Comparison of ENCODE assay signal across 8 cellular contexts in the genomic region with DNA sequence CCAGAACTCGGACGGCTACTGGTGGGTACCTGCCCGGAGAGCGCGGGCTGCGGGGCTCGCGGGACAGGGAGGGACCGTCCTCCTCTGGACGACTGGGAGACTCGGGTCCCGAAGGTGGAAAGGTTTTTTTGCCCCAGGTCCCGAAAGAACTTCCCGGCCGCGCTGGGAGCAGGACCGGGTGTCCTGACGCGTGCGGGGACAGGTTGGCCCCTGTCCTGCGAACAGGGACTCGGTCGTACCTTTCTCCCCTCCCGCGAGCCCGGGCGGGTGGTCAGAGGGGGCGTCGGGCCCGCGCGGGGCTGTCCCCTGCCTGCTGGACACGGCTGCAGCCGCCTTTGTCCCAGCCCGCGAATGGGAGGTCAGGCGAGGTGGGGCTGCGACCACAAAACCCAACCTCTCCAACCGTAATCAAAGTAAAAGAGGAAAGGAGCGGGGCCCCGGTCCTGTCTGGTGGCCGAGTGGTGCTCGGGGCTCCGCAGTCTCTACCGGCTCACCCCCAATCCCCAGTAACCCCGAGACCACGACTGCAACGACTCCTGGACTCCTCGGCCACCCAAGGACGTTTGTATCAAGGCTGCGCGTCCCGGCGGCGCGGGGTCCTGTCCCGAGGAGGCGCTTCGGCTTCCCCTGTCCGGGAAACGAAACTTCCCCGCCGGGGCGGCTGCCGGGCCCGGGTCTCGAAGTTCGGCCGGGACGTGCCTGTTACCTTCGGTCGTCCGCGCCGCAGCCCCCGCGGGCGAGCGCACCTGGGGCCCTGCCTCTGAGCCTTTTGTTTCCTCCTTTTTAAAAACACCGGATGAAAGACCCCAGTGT. TPM values are rescaled to one million over a fixed set of nuclear protein-coding genes. Genes with fewer than 3 reads are reported as not detected.
DNase-seq lines count a peak whose midpoint lies in the region; ATAC-seq, FAIRE-seq and TF ChIP-seq lines count a peak whose summit lies in the region.

No MANE protein-coding gene starts in this region.

- FAIRE-seq in GM12891 (lab: Jason Lieb, UNC) = no peak

- no peak for TF ChIP-seq EP300 in tibial nerve (IDR thresholded peaks at IDR 0.05)

- 2 to 3% methylated on average over 10 to 39 of the region's 80 CpGs for WGBS in tibial nerve, 2 donors

- peak overlapping the region; percentile 60 for H3K4me3 ChIP-seq in colonic mucosa
- H3K4me3 ChIP-seq in lower lobe of right lung = peak overlapping the region; percentile 61
- peak overlapping the region; percentile 37 to 63 (median 58) for H3K4me3 ChIP-seq in tibial nerve

- H3K27me3 ChIP-seq in colonic mucosa (no peaks in the 10 kb centered on the region), lower lobe of right lung (ENCODE audit: low read depth) (peaks cover 72% of the 10 kb centered on the region), tibial nerve (peaks cover 0 to 93% of the 10 kb centered on the region in 2 donors)

- no peaks in the 10 kb centered on the region for H3K9me3 ChIP-seq in colonic mucosa
- H3K9me3 ChIP-seq in lower lobe of right lung = no peaks in the 10 kb centered on the region
- H3K9me3 ChIP-seq in tibial nerve = no peaks in the 10 kb centered on the region

- H3K4me1 ChIP-seq in colonic mucosa = no peaks in the 10 kb centered on the region
- peaks cover 26% of the 10 kb centered on the region for H3K4me1 ChIP-seq in lower lobe of right lung
- peaks cover 0 to 37% (median 12%) of the 10 kb centered on the region in 4 donors for H3K4me1 ChIP-seq in tibial nerve

- DNase-seq in GM12891 (ENCODE audit: insufficient read length, low spot score) (peak; percentile 30), NCI-H146 treated with DMSO at 0.1 percent for 48 hours (lab: John Stamatoyannopoulos, UW; ENCODE audit: unreplicated experiment) (peak; percentile 12), colonic mucosa (peak; percentile 51), lower lobe of right lung (peak; percentile 66), tibial nerve (ENCODE audit: low spot score in 2 of 2) (no peak), DMS79 treated with DMSO at 0.1 percent for 48 hours (lab: John Stamatoyannopoulos, UW) (no peak)

- H3K27ac ChIP-seq in colonic mucosa = peak overlapping the region; percentile 84
- peak overlapping the region; percentile 66 for H3K27ac ChIP-seq in lower lobe of right lung
- H3K27ac ChIP-seq in tibial nerve = peak overlapping the region in 2 of 4 donors; percentile 55 to 83

- ATAC-seq in lower lobe of right lung (peak; percentile 48 to 52), GM21576 (IDR thresholded peaks at IDR 0.05; ENCODE audit: unreplicated experiment) (no peak), GM21515 (IDR thresholded peaks at IDR 0.05; ENCODE audit: unreplicated experiment) (no peak)

- intact Hi-C loops in colonic mucosa (cut with DNase I) = no loop called here
- intact Hi-C loops in lower lobe of right lung (cut with DNase I) = no loop called here

- H3K36me3 ChIP-seq in colonic mucosa (no peaks in the 10 kb centered on the region), lower lobe of right lung (no peaks in the 10 kb centered on the region), tibial nerve (no peaks in the 10 kb centered on the region)

- TF ChIP-seq CTCF in colonic mucosa (IDR thresholded peaks at IDR 0.05) (no peak), lower lobe of right lung (IDR thresholded peaks at IDR 0.05) (no peak), tibial nerve (IDR thresholded peaks at IDR 0.05) (no peak)

- TF ChIP-seq POLR2A in GM12891 (IDR thresholded peaks at IDR 0.05; ENCODE audit: low read depth, low read length) (no peak), tibial nerve (IDR thresholded peaks at IDR 0.05) (no peak)

- H3K9ac ChIP-seq in colonic mucosa (ENCODE audit: low read depth in 2 of 2, low read length in 2 of 2) = peak overlapping the region; percentile 81 to 93

TF ChIP-seq in GM12891, 5 proteins besides CTCF, POLR2A, EP300 and RAD21:
- no peak for TF ChIP-seq SPI1 (IDR thresholded peaks at IDR 0.05; ENCODE audit: low read depth, low read length)
- TF ChIP-seq POLR2AphosphoS5 (IDR thresholded peaks at IDR 0.05; ENCODE audit: low read depth, low read length) = no peak
- TF ChIP-seq POU2F2 (IDR thresholded peaks at IDR 0.05; ENCODE audit: low read depth, low read length) = no peak
- TF ChIP-seq PAX5 (IDR thresholded peaks at IDR 0.05; ENCODE audit: insufficient read depth, low read length, severe bottlenecking) = no peak
- TF ChIP-seq TAF1 (IDR thresholded peaks at IDR 0.05; ENCODE audit: low read depth, low read length) = no peak

RNA-seq across cellular contexts. Expression of gene DSP, which starts 0.8 kb away (rescaled TPM):
- 0.03 TPM for polyA plus RNA-seq in GM12891 (2012; ENCODE audit: low read depth, missing spikeins)
- total RNA-seq in colonic mucosa = 100 to 1,000 TPM; 201 to 250 TPM
- 22.8 TPM for total RNA-seq in lower lobe of right lung
- total RNA-seq in tibial nerve = 1 to 10 TPM; 3.5 to 6.0 (median 4.7) TPM

RNA-seq across cellular contexts. Expression of gene SNRNP48, which starts 47.7 kb away (rescaled TPM):
- 4.0 TPM for polyA plus RNA-seq in GM12891 (2012; ENCODE audit: low read depth, missing spikeins)
- 10 to 100 TPM; 13.8 to 14.6 TPM for total RNA-seq in colonic mucosa
- total RNA-seq in lower lobe of right lung = 9.3 TPM
- 10 to 100 TPM in 2 of 4 donors, 1 to 10 TPM in 2; 7.8 to 15.7 (median 11.8) TPM for total RNA-seq in tibial nerve

Comparison
In these comparisons a context has a peak if more than half of its experiments do, and no peak if none do; other contexts are left out.
1. DNase-seq: peak in GM12891 (single experiment), NCI-H146 treated with DMSO at 0.1 percent for 48 hours (single experiment), colonic mucosa (single experiment) and lower lobe of right lung (single experiment); none in tibial nerve (0 of 2) and DMS79 treated with DMSO at 0.1 percent for 48 hours (single experiment).
2. ATAC-seq: peak in lower lobe of right lung (2 of 2); none in GM21576 (single experiment) and GM21515 (single experiment).
3. Peak in every context shown above with its lines, with median percentiles within 50 percentile points of each other: H3K4me3 ChIP-seq.